ENCODE assay signal across 36 cellular contexts in the genomic region with DNA sequence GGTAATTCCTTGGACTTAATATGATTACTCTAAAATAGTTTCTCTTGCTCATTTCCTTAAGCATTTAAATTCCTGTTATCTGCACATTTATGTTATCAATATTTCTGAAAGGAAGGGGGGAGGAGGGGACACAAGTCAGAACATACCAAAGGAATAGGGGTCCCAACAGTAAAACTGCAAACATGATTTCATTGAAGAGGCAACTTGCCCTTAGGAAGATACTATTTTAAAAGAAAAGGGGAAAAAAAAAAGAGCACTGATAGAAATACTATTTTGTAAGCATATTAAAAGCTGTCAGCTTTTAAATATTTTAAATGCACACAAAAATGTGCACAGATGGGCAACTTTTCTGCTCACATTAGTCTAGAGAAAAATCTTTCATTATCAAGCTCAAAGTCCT.
"Had no signal": no experiment of that assay in that cellular context is flagged by ENCODE, and none has a peak within 500 bp of the region (broad histone marks: within the 10 kb centered on the region; RNA-seq: fewer than 3 reads in every experiment).

No MANE protein-coding gene starts in this region.

- H3K4me3 ChIP-seq: adrenal gland, body of pancreas, breast epithelium, cardiac muscle cell, colonic mucosa, esophagus squamous epithelium, gastroesophageal sphincter had no signal

- H3K36me3 Mint-ChIP-seq: activated CD4-positive, alpha-beta memory T cell treated with anti-CD3 and anti-CD28 coated beads for 36 hours; activated naive CD8-positive, alpha-beta T cell treated with anti-CD3 and anti-CD28 coated beads for 36 hours had no signal

- DNase-seq: activated CD4-positive, alpha-beta memory T cell treated with anti-CD3 and anti-CD28 coated beads for 36 hours; activated CD4-positive, alpha-beta T cell treated with anti-CD3 and anti-CD28 coated beads for 36 hours; activated CD4-positive, alpha-beta T cell treated with anti-CD3 and anti-CD28 coated beads, Interleukin-2, amount 10 ng/mL, durations not matched to agents 24 days and 14 days; activated CD4-positive, CD25-positive, alpha-beta regulatory T cell; activated CD4-positive, CD25-positive, alpha-beta regulatory T cell treated with anti-CD3 and anti-CD28 coated beads, Interleukin-2, amount 50 U/mL, for 72 hours; activated CD8-positive, alpha-beta memory T cell treated with anti-CD3 and anti-CD28 coated beads, Interleukin-2, amount 10 ng/mL, durations not matched to agents 7 days and 5 days; activated CD8-positive, alpha-beta memory T cell treated with anti-CD3 and anti-CD28 coated beads, Interleukin-2, amount 50 U/mL, for 4 hours; activated CD8-positive, alpha-beta T cell treated with anti-CD3 and anti-CD28 coated beads, Interleukin-2, amount 10 ng/mL, durations not matched to agents 7 days and 5 days; activated effector memory CD4-positive, alpha-beta T cell treated with anti-CD3 and anti-CD28 coated beads, Interleukin-2, amount 50 U/mL, for 16 hours; activated naive CD4-positive, alpha-beta T cell treated with anti-CD3 and anti-CD28 coated beads for 36 hours; activated naive CD8-positive, alpha-beta T cell treated with anti-CD3 and anti-CD28 coated beads for 36 hours; activated naive CD8-positive, alpha-beta T cell treated with anti-CD3 and anti-CD28 coated beads, Interleukin-2, amount 50 U/mL, for 24 hours; activated T-cell treated with anti-CD3 and anti-CD28 coated beads, Interleukin-2, amount 50 U/mL, for 1 hour; activated T-cell treated with anti-CD3 and anti-CD28 coated beads, Interleukin-2, amount 50 U/mL, for 48 hours; adrenal gland; amygdala; aorta; body of pancreas; central memory CD4-positive, alpha-beta T cell; cerebellar nuclear complex; colonic mucosa; effector CD8-positive, alpha-beta T cell; esophagus squamous epithelium; foreskin melanocyte; head of caudate nucleus; T-helper 17 cell; T1000; WERI-Rb-1 had no signal

- H3K4me1 Mint-ChIP-seq: activated CD4-positive, alpha-beta T cell treated with anti-CD3 and anti-CD28 coated beads, Interleukin-2, amount 10 ng/mL, durations not matched to agents 24 days and 14 days had no signal

- H3K27ac Mint-ChIP-seq: activated CD4-positive, alpha-beta memory T cell treated with anti-CD3 and anti-CD28 coated beads for 36 hours; activated CD4-positive, alpha-beta T cell treated with anti-CD3 and anti-CD28 coated beads for 36 hours; activated CD4-positive, alpha-beta T cell treated with anti-CD3 and anti-CD28 coated beads, Interleukin-2, amount 10 ng/mL, durations not matched to agents 24 days and 14 days; activated CD8-positive, alpha-beta memory T cell treated with anti-CD3 and anti-CD28 coated beads, Interleukin-2, amount 10 ng/mL, durations not matched to agents 7 days and 5 days; activated CD8-positive, alpha-beta T cell treated with anti-CD3 and anti-CD28 coated beads, Interleukin-2, amount 10 ng/mL, durations not matched to agents 7 days and 5 days; activated naive CD4-positive, alpha-beta T cell treated with anti-CD3 and anti-CD28 coated beads for 36 hours; activated naive CD4-positive, alpha-beta T cell treated with anti-CD3 and anti-CD28 coated beads, Interleukin-2, amount 50 U/mL, for 24 hours; activated naive CD8-positive, alpha-beta T cell treated with anti-CD3 and anti-CD28 coated beads for 36 hours; activated naive CD8-positive, alpha-beta T cell treated with anti-CD3 and anti-CD28 coated beads, Interleukin-2, amount 50 U/mL, for 24 hours; activated T-helper 1 cell treated with anti-CD3 and anti-CD28 coated beads, Interleukin-12 subunit alpha, Interleukin-12 subunit beta, Interleukin-2, Interleukin-4 antibody, amounts not matched to agents 30 ng/mL and 10 ng/mL and 1 ng/mL, durations not matched to agents 14 hours and 24 hours and 36 hours; activated T-helper 2 cell treated with anti-CD3 and anti-CD28 coated beads, Interferon-gamma antibody, Interleukin-2, Interleukin-4, amounts not matched to agents 10 μg/mL and 5 μg/mL and 100 μg/mL, durations not matched to agents 14 hours and 24 hours and 36 hours; T-helper 17 cell; T-helper 2 cell treated with Interferon-gamma antibody and Interleukin-4, amounts not matched to agents 5 μg/mL and 100 μg/mL, for 36 hours had no signal

- H3K9me3 Mint-ChIP-seq: activated CD4-positive, alpha-beta memory T cell treated with anti-CD3 and anti-CD28 coated beads for 36 hours; activated CD4-positive, alpha-beta T cell treated with anti-CD3 and anti-CD28 coated beads, Interleukin-2, amount 10 ng/mL, durations not matched to agents 24 days and 14 days; activated naive CD4-positive, alpha-beta T cell treated with anti-CD3 and anti-CD28 coated beads for 36 hours; activated naive CD4-positive, alpha-beta T cell treated with anti-CD3 and anti-CD28 coated beads, Interleukin-2, amount 50 U/mL, for 24 hours; activated naive CD8-positive, alpha-beta T cell treated with anti-CD3 and anti-CD28 coated beads for 36 hours; activated naive CD8-positive, alpha-beta T cell treated with anti-CD3 and anti-CD28 coated beads, Interleukin-2, amount 50 U/mL, for 24 hours; activated T-helper 1 cell treated with anti-CD3 and anti-CD28 coated beads, Interleukin-12 subunit alpha, Interleukin-12 subunit beta, Interleukin-2, Interleukin-4 antibody, amounts not matched to agents 30 ng/mL and 10 ng/mL and 1 ng/mL, durations not matched to agents 14 hours and 24 hours and 36 hours; activated T-helper 2 cell treated with anti-CD3 and anti-CD28 coated beads, Interferon-gamma antibody, Interleukin-2, Interleukin-4, amounts not matched to agents 10 μg/mL and 5 μg/mL and 100 μg/mL, durations not matched to agents 14 hours and 24 hours and 36 hours; T-helper 2 cell treated with Interferon-gamma antibody and Interleukin-4, amounts not matched to agents 5 μg/mL and 100 μg/mL, for 36 hours had no signal

- H3K27me3 Mint-ChIP-seq: activated CD4-positive, alpha-beta memory T cell treated with anti-CD3 and anti-CD28 coated beads for 36 hours; activated CD4-positive, alpha-beta T cell treated with anti-CD3 and anti-CD28 coated beads for 36 hours; activated CD8-positive, alpha-beta memory T cell treated with anti-CD3 and anti-CD28 coated beads, Interleukin-2, amount 10 ng/mL, durations not matched to agents 7 days and 5 days; activated naive CD4-positive, alpha-beta T cell treated with anti-CD3 and anti-CD28 coated beads, Interleukin-2, amount 50 U/mL, for 24 hours; activated naive CD8-positive, alpha-beta T cell treated with anti-CD3 and anti-CD28 coated beads for 36 hours; activated naive CD8-positive, alpha-beta T cell treated with anti-CD3 and anti-CD28 coated beads, Interleukin-2, amount 50 U/mL, for 24 hours; T-helper 17 cell had no signal

- ATAC-seq: activated CD4-positive, alpha-beta T cell treated with anti-CD3 and anti-CD28 coated beads for 36 hours; activated CD8-positive, alpha-beta memory T cell treated with anti-CD3 and anti-CD28 coated beads, Interleukin-2, amount 10 ng/mL, durations not matched to agents 7 days and 5 days; activated CD8-positive, alpha-beta T cell treated with anti-CD3 and anti-CD28 coated beads, Interleukin-2, amount 10 ng/mL, durations not matched to agents 7 days and 5 days; activated naive CD8-positive, alpha-beta T cell treated with anti-CD3 and anti-CD28 coated beads, Interleukin-2, amount 50 U/mL, for 24 hours; body of pancreas; gastroesophageal sphincter; T-helper 17 cell had no signal

- H3K27ac ChIP-seq: adrenal gland, body of pancreas, breast epithelium, cardiac muscle cell, colonic mucosa, epithelial cell of prostate, esophagus squamous epithelium, gastroesophageal sphincter, WERI-Rb-1 had no signal

- H3K27me3 ChIP-seq: adrenal gland, body of pancreas, breast epithelium, cardiac muscle cell, colonic mucosa, esophagus squamous epithelium, gastroesophageal sphincter had no signal

- H3K9me3 ChIP-seq: adrenal gland, body of pancreas, breast epithelium, colonic mucosa, esophagus squamous epithelium, gastroesophageal sphincter had no signal

- H3K4me3 Mint-ChIP-seq: activated CD4-positive, alpha-beta memory T cell treated with anti-CD3 and anti-CD28 coated beads for 36 hours; activated CD4-positive, alpha-beta T cell treated with anti-CD3 and anti-CD28 coated beads for 36 hours; activated CD4-positive, alpha-beta T cell treated with anti-CD3 and anti-CD28 coated beads, Interleukin-2, amount 10 ng/mL, durations not matched to agents 24 days and 14 days; activated CD8-positive, alpha-beta memory T cell treated with anti-CD3 and anti-CD28 coated beads, Interleukin-2, amount 10 ng/mL, durations not matched to agents 7 days and 5 days; activated CD8-positive, alpha-beta T cell treated with anti-CD3 and anti-CD28 coated beads, Interleukin-2, amount 10 ng/mL, durations not matched to agents 7 days and 5 days; activated naive CD4-positive, alpha-beta T cell treated with anti-CD3 and anti-CD28 coated beads for 36 hours; activated naive CD4-positive, alpha-beta T cell treated with anti-CD3 and anti-CD28 coated beads, Interleukin-2, amount 50 U/mL, for 24 hours; activated naive CD8-positive, alpha-beta T cell treated with anti-CD3 and anti-CD28 coated beads for 36 hours; activated naive CD8-positive, alpha-beta T cell treated with anti-CD3 and anti-CD28 coated beads, Interleukin-2, amount 50 U/mL, for 24 hours; activated T-helper 1 cell treated with anti-CD3 and anti-CD28 coated beads, Interleukin-12 subunit alpha, Interleukin-12 subunit beta, Interleukin-2, Interleukin-4 antibody, amounts not matched to agents 30 ng/mL and 10 ng/mL and 1 ng/mL, durations not matched to agents 14 hours and 24 hours and 36 hours; T-helper 17 cell; T-helper 2 cell treated with Interferon-gamma antibody and Interleukin-4, amounts not matched to agents 5 μg/mL and 100 μg/mL, for 36 hours had no signal

- H3K36me3 ChIP-seq: adrenal gland, breast epithelium, cardiac muscle cell, colonic mucosa, esophagus squamous epithelium, gastroesophageal sphincter, WERI-Rb-1 had no signal

- H3K4me1 ChIP-seq: body of pancreas, breast epithelium, colonic mucosa, gastroesophageal sphincter had no signal
